ENCODE assay signal across 1 cellular context in genomic region chrX:13167444-13168207, GRCh38.
TF ChIP-seq lines count a peak whose summit lies in the region.

No MANE protein-coding gene starts in this region.

TF ChIP-seq in liver, 16 proteins besides CTCF, POLR2A, EP300 and RAD21 (continued from another document):
- no peak for TF ChIP-seq REST (IDR thresholded peaks at IDR 0.05)
